In the genomic region with DNA sequence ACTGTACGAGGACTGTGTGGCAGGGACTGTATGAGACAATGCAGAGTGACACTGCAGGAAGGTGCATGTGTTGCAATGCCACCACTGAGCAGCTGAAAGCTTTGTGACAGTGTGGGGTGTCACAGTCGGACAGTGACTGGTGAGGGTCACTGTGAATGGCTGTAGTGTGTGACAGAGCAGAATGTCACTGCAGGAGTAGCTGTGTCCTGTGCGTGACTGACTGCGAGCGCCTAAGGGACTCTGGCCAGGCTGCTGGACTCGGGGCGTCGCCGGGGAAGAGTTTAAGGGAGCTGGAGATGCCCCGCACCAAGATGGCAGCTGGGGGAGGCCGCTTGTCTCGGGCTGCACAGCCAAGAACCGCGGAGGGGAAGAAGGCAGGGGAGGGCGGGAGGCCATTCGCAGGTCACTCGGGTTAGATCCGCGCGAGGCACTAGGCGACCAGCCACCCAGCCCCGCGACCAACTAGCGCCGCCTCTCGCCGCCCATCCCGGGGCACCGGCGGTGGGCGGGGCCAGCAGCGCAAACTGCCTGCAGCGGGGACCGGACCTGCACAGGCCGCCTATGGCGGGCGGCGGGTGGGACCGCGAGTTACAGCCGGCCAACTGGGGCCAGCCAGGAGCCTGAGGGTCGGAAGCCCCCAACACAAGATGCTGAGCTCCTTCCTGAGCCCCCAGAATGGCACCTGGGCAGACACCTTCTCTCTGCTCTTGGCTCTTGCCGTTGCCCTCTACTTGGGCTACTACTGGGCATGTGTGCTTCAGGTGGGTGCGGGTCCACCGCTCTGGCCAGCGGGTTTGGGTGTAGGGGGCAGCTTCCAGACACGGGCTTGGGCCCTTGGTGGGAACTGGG, we compare ENCODE assay signal across 1 cellular context.
A peak's percentile ranks its signal among the peaks of the same experiment; 100 is the strongest.
TF ChIP-seq lines count a peak whose summit lies in the region.

A gene (plus strand): TSS at position 514 of the 849 bp plus-strand sequence. CDS start 134 bp downstream, at position 648.

TF ChIP-seq in GM12878, 131 proteins besides CTCF, POLR2A, EP300 and RAD21 (continued from another document):
- TF ChIP-seq, protein P1, sequence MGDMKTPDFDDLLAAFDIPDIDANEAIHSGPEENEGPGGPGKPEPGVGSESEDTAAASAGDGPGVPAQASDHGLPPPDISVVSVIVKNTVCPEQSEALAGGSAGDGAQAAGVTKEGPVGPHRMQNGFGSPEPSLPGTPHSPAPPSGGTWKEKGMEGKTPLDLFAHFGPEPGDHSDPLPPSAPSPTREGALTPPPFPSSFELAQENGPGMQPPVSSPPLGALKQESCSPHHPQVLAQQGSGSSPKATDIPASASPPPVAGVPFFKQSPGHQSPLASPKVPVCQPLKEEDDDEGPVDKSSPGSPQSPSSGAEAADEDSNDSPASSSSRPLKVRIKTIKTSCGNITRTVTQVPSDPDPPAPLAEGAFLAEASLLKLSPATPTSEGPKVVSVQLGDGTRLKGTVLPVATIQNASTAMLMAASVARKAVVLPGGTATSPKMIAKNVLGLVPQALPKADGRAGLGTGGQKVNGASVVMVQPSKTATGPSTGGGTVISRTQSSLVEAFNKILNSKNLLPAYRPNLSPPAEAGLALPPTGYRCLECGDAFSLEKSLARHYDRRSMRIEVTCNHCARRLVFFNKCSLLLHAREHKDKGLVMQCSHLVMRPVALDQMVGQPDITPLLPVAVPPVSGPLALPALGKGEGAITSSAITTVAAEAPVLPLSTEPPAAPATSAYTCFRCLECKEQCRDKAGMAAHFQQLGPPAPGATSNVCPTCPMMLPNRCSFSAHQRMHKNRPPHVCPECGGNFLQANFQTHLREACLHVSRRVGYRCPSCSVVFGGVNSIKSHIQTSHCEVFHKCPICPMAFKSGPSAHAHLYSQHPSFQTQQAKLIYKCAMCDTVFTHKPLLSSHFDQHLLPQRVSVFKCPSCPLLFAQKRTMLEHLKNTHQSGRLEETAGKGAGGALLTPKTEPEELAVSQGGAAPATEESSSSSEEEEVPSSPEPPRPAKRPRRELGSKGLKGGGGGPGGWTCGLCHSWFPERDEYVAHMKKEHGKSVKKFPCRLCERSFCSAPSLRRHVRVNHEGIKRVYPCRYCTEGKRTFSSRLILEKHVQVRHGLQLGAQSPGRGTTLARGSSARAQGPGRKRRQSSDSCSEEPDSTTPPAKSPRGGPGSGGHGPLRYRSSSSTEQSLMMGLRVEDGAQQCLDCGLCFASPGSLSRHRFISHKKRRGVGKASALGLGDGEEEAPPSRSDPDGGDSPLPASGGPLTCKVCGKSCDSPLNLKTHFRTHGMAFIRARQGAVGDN (IDR thresholded peaks at IDR 0.05), result no peak
- TF ChIP-seq, protein P2, sequence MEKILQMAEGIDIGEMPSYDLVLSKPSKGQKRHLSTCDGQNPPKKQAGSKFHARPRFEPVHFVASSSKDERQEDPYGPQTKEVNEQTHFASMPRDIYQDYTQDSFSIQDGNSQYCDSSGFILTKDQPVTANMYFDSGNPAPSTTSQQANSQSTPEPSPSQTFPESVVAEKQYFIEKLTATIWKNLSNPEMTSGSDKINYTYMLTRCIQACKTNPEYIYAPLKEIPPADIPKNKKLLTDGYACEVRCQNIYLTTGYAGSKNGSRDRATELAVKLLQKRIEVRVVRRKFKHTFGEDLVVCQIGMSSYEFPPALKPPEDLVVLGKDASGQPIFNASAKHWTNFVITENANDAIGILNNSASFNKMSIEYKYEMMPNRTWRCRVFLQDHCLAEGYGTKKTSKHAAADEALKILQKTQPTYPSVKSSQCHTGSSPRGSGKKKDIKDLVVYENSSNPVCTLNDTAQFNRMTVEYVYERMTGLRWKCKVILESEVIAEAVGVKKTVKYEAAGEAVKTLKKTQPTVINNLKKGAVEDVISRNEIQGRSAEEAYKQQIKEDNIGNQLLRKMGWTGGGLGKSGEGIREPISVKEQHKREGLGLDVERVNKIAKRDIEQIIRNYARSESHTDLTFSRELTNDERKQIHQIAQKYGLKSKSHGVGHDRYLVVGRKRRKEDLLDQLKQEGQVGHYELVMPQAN (conservative IDR thresholded peaks at IDR 0.05), result no peak
- TF ChIP-seq TBL1XR1 (IDR thresholded peaks at IDR 0.05; ENCODE audit: low read depth, low read length) (no peak), NRF1 (conservative IDR thresholded peaks at IDR 0.05; ENCODE audit: low read depth, low read length) (no peak), BHLHE40 (IDR thresholded peaks at IDR 0.05; ENCODE audit: borderline replicate concordance in 1 of 2, low read depth in 2 of 2, low read length in 1 of 2) (0 out of 4 replicates have a peak, but pooled peaks of 1 of the 2 experiments have one; percentile 14), GABPA (IDR thresholded peaks at IDR 0.05; ENCODE audit: low read depth) (no peak), NR2F1 (conservative IDR thresholded peaks at IDR 0.05) (peak; percentile 47; the same call in 1 of the 2 replicates), POLR2AphosphoS5 (IDR thresholded peaks at IDR 0.05; ENCODE audit: low read length) (peak; percentile 40; the same call in 1 of the 2 replicates), LARP7 (IDR thresholded peaks at IDR 0.05) (peak; percentile 57; the same call in 1 of the 2 replicates), GATAD2B (conservative IDR thresholded peaks at IDR 0.05; ENCODE audit: low read depth) (0 out of 2 replicates have a peak, but pooled peaks have one; percentile 36), BACH1 (IDR thresholded peaks at IDR 0.05; ENCODE audit: borderline replicate concordance) (peak; percentile 34; the same call in 1 of the 2 replicates), ZBED1 (IDR thresholded peaks at IDR 0.05; ENCODE audit: borderline replicate concordance) (no peak), YY1 (IDR thresholded peaks at IDR 0.05; ENCODE audit: low read depth, low read length) (peak; percentile 95), RCOR1 (conservative IDR thresholded peaks at IDR 0.05; ENCODE audit: low read depth, low read length) (no peak)
- TF ChIP-seq, protein P3, sequence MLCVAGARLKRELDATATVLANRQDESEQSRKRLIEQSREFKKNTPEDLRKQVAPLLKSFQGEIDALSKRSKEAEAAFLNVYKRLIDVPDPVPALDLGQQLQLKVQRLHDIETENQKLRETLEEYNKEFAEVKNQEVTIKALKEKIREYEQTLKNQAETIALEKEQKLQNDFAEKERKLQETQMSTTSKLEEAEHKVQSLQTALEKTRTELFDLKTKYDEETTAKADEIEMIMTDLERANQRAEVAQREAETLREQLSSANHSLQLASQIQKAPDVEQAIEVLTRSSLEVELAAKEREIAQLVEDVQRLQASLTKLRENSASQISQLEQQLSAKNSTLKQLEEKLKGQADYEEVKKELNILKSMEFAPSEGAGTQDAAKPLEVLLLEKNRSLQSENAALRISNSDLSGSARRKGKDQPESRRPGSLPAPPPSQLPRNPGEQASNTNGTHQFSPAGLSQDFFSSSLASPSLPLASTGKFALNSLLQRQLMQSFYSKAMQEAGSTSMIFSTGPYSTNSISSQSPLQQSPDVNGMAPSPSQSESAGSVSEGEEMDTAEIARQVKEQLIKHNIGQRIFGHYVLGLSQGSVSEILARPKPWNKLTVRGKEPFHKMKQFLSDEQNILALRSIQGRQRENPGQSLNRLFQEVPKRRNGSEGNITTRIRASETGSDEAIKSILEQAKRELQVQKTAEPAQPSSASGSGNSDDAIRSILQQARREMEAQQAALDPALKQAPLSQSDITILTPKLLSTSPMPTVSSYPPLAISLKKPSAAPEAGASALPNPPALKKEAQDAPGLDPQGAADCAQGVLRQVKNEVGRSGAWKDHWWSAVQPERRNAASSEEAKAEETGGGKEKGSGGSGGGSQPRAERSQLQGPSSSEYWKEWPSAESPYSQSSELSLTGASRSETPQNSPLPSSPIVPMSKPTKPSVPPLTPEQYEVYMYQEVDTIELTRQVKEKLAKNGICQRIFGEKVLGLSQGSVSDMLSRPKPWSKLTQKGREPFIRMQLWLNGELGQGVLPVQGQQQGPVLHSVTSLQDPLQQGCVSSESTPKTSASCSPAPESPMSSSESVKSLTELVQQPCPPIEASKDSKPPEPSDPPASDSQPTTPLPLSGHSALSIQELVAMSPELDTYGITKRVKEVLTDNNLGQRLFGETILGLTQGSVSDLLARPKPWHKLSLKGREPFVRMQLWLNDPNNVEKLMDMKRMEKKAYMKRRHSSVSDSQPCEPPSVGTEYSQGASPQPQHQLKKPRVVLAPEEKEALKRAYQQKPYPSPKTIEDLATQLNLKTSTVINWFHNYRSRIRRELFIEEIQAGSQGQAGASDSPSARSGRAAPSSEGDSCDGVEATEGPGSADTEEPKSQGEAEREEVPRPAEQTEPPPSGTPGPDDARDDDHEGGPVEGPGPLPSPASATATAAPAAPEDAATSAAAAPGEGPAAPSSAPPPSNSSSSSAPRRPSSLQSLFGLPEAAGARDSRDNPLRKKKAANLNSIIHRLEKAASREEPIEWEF (IDR thresholded peaks at IDR 0.05; ENCODE audit: insufficient replicate concordance, low read depth, low read length), result no peak
